ENCODE assay signal across 18 cellular contexts in the genomic region with DNA sequence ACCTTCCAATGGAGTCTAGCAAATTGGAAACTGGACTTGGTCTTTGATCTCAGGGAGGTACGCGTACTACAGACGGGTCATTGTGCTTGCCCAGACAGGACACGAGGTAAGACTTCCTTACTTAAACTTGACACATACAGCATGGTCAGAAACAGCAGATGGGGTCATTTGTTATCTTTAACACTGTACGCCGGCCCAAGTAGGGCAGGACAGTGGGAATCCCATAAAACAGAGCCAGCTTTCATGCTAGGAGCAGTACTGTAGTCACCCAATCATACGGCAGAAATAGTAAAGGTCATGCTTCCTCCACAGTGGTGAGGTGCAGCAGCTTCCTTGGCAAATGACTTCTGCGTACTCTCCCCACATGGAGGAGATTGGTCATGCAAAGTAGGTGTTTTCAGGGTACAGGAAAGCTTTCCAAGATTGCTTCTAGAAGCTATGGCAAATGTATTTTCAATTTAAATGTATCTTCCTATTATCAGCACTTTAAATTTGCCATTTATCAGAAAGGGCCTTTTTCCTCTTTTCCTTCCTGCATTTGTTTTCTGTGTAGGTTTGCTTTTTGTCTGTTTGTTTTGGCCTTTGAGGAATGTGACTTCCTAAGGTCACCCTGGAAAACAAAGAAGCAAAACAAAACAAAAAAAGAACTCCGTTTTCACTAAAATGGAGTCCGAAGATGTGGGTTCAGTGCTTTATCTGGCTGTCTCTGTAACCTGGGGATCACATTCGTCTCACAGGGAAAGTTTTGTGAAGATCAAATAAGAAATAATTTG.
DNase-seq lines count a peak whose midpoint lies in the region; ATAC-seq and TF ChIP-seq lines count a peak whose summit lies in the region.
"Had no signal": no experiment of that assay in that cellular context is flagged by ENCODE, and none has a peak within 500 bp of the region (broad histone marks: within the 10 kb centered on the region; RNA-seq: fewer than 3 reads in every experiment).

No MANE protein-coding gene starts in this region.

- H2BK15ac ChIP-seq in mesenchymal stem cell (ENCODE audit: low read depth, poor library complexity, severe bottlenecking) = no peak overlapping the region

- H3K4me3 ChIP-seq in OCI-LY3 (ENCODE audit: low read length) (no peak overlapping the region), mesenchymal stem cell (ENCODE audit: insufficient read depth in 1 of 2, low read depth in 1 of 2, low read length in 2 of 2) (no peak overlapping the region), suprapubic skin (peak overlapping the region; percentile 19), brain microvascular endothelial cell (ENCODE audit: low read depth, low read length) (no peak overlapping the region)
- H3K4me3 ChIP-seq: cardiac muscle cell, GM23248 had no signal

- H3K9me3 ChIP-seq in OCI-LY3 (ENCODE audit: insufficient read depth, low read length) = no peaks in the 10 kb centered on the region
- no peaks in the 10 kb centered on the region for H3K9me3 ChIP-seq in mesenchymal stem cell (ENCODE audit: control insufficient read depth, low read length)
- H3K9me3 ChIP-seq in suprapubic skin = no peaks in the 10 kb centered on the region

- no peaks in the 10 kb centered on the region for H3K79me1 ChIP-seq in mesenchymal stem cell (replicated peaks; ENCODE audit: low read length, poor library complexity, severe bottlenecking)

- H3K18ac ChIP-seq in mesenchymal stem cell (ENCODE audit: low read depth in 1 of 2, low read length in 2 of 2) = no peak overlapping the region

- H4K91ac ChIP-seq in mesenchymal stem cell (ENCODE audit: low read length) = no peak overlapping the region

- peak overlapping the region in 1 of 2 experiments; percentile 64 for H2BK12ac ChIP-seq in mesenchymal stem cell (ENCODE audit: low read length in 2 of 2)

- peak overlapping the region; percentile 82; the same call in 1 of the 2 replicates for H2AFZ ChIP-seq in OCI-LY3 (ENCODE audit: low read depth, low read length)
- no peak overlapping the region for H2AFZ ChIP-seq in mesenchymal stem cell (ENCODE audit: low read depth, low read length)
- H2AFZ ChIP-seq: GM23248 had no signal

- in situ Hi-C loops in brain microvascular endothelial cell (cut with HindIII; ENCODE audit: low pct_ligation_motif_present, low sequenced_read_pairs) = no loop called here

- peak overlapping the region; percentile 74 for H2AK5ac ChIP-seq in mesenchymal stem cell (ENCODE audit: low read length, severe bottlenecking)

- TF ChIP-seq EP300 in suprapubic skin (IDR thresholded peaks at IDR 0.05) = no peak

- no peaks in the 10 kb centered on the region for H4K20me1 ChIP-seq in OCI-LY3 (ENCODE audit: insufficient read depth, low read length)

- no peaks in the 10 kb centered on the region for H3K4me1 ChIP-seq in OCI-LY3 (ENCODE audit: low read length)
- H3K4me1 ChIP-seq in mesenchymal stem cell (ENCODE audit: control insufficient read depth, insufficient read depth, low read depth, low read length) = peaks cover 9% of the 10 kb centered on the region
- H3K4me1 ChIP-seq in suprapubic skin = peaks cover 64% of the 10 kb centered on the region

- WGBS in mesenchymal stem cell = 82% methylated on average over 11 of the region's 11 CpGs
- 35% methylated on average over 11 of the region's 11 CpGs for WGBS in suprapubic skin

- no peak overlapping the region for H2BK120ac ChIP-seq in mesenchymal stem cell (ENCODE audit: low read depth, low read length)

- TF ChIP-seq POLR2A in suprapubic skin (IDR thresholded peaks at IDR 0.05) = no peak

- no peaks in the 10 kb centered on the region for H3K79me2 ChIP-seq in OCI-LY3 (ENCODE audit: low read length)

- H4K8ac ChIP-seq in mesenchymal stem cell (ENCODE audit: low read length) = no peak overlapping the region

- H3K14ac ChIP-seq in mesenchymal stem cell (ENCODE audit: low read length in 2 of 2) = no peak overlapping the region

- H3K36me3 ChIP-seq in OCI-LY3 (replicated peaks; ENCODE audit: low read depth, low read length) (no peaks in the 10 kb centered on the region), mesenchymal stem cell (ENCODE audit: control insufficient read depth in 1 of 2, insufficient read depth in 2 of 2, low read depth in 1 of 2, low read length in 2 of 2) (no peaks in the 10 kb centered on the region), suprapubic skin (no peaks in the 10 kb centered on the region), brain microvascular endothelial cell (replicated peaks) (no peaks in the 10 kb centered on the region)
- H3K36me3 ChIP-seq: cardiac muscle cell had no signal

- no peak for DNase-seq in epithelial cell of prostate (ENCODE audit: low read depth, low spot score)
- DNase-seq in mesenchymal stem cell = no peak
- DNase-seq in suprapubic skin (ENCODE audit: low spot score in 2 of 2) = no peak
- no peak for DNase-seq in NK-92 (lab: John Stamatoyannopoulos, UW; ENCODE audit: unreplicated experiment)
- DNase-seq in brain microvascular endothelial cell = no peak
- DNase-seq in NK-92 treated with Interleukin-12 subunit alpha and Interleukin-12 subunit beta, amount 100 ng/mL, for 24 hours (lab: John Stamatoyannopoulos, UW) = no peak
- DNase-seq: activated CD4-positive, alpha-beta memory T cell treated with anti-CD3 and anti-CD28 coated beads, Interleukin-2, amount 10 ng/mL, durations not matched to agents 7 days and 5 days; GM23248; NCI-H2029 treated with DMSO at 0.1 percent for 48 hours; NCI-H748 treated with DMSO at 0.1 percent for 48 hours; SHP77; stimulated activated CD4-positive, alpha-beta T cell treated with anti-CD3 and anti-CD28 coated beads, Interleukin-4, amount 100 ng/mL, for 24 hours; stimulated activated naive B cell treated with anti-CD40 and anti-IgM and Interleukin-4, amounts not matched to agents 10 μg/mL and 1 μg/mL and 100 μg/mL, for 72 hours; T1000 had no signal

- ATAC-seq in HG02759 (IDR thresholded peaks at IDR 0.05; ENCODE audit: unreplicated experiment) = no peak
- ATAC-seq: stimulated activated naive B cell treated with anti-CD40 and anti-IgM and Interleukin-4, amounts not matched to agents 10 μg/mL and 1 μg/mL and 100 μg/mL, for 72 hours had no signal

- TF ChIP-seq CTCF in OCI-LY3 (IDR thresholded peaks at IDR 0.05; ENCODE audit: low read depth, low read length) (no peak), suprapubic skin (IDR thresholded peaks at IDR 0.05) (no peak), brain microvascular endothelial cell (IDR thresholded peaks at IDR 0.05; ENCODE audit: low read depth, low read length, missing control alignments) (no peak)

- H2BK5ac ChIP-seq in mesenchymal stem cell (ENCODE audit: low read depth, low read length, poor library complexity, severe bottlenecking) = peak overlapping the region; percentile 14

- H3K9ac ChIP-seq in OCI-LY3 (ENCODE audit: low read length) (no peak overlapping the region), mesenchymal stem cell (ENCODE audit: low read length) (no peak overlapping the region)
- H3K9ac ChIP-seq: GM23248 had no signal

- no peak overlapping the region for H3K4ac ChIP-seq in mesenchymal stem cell (ENCODE audit: low read depth in 1 of 2, low read length in 2 of 2)

- no peaks in the 10 kb centered on the region for H3K27me3 ChIP-seq in OCI-LY3 (ENCODE audit: low read depth, low read length)
- H3K27me3 ChIP-seq in mesenchymal stem cell (ENCODE audit: control insufficient read depth in 1 of 2, insufficient read depth in 1 of 2, low read length in 2 of 2) = peaks cover 0 to 3% of the 10 kb centered on the region in 2 experiments
- no peaks in the 10 kb centered on the region for H3K27me3 ChIP-seq in suprapubic skin
- no peaks in the 10 kb centered on the region for H3K27me3 ChIP-seq in brain microvascular endothelial cell (replicated peaks)
- H3K27me3 ChIP-seq: cardiac muscle cell had no signal

- H3K27ac ChIP-seq in OCI-LY3 (ENCODE audit: low read length) = no peak overlapping the region
- peak overlapping the region; percentile 93 for H3K27ac ChIP-seq in epithelial cell of prostate
- H3K27ac ChIP-seq in mesenchymal stem cell (ENCODE audit: low read length, poor library complexity, severe bottlenecking) = no peak overlapping the region
- peak overlapping the region; percentile 89 for H3K27ac ChIP-seq in suprapubic skin
- H3K27ac ChIP-seq in brain microvascular endothelial cell = no peak overlapping the region
- H3K27ac ChIP-seq: C4-2B, cardiac muscle cell, GM23248 had no signal

- no peak overlapping the region for H3K23ac ChIP-seq in mesenchymal stem cell (ENCODE audit: low read length in 2 of 2)

- H3K4me2 ChIP-seq in OCI-LY3 (ENCODE audit: low read length) (no peak overlapping the region), mesenchymal stem cell (ENCODE audit: low read length, poor library complexity, severe bottlenecking) (no peak overlapping the region)

Comparison
In these comparisons a context has a peak if more than half of its experiments do, and no peak if none do; other contexts are left out.
1. H3K27ac ChIP-seq: peak in epithelial cell of prostate (single experiment) and suprapubic skin (single experiment); none in OCI-LY3 (single experiment), mesenchymal stem cell (single experiment) and brain microvascular endothelial cell (single experiment).